Comparison of ENCODE assay signal across 11 cellular contexts in genomic region chr12:2387051-2387834, GRCh38.
A peak's percentile ranks its signal among the peaks of the same experiment; 100 is the strongest.
DNase-seq lines count a peak whose midpoint lies in the region; ATAC-seq and TF ChIP-seq lines count a peak whose summit lies in the region.
"Had no signal": no experiment of that assay in that cellular context is flagged by ENCODE, and none has a peak within 500 bp of the region (broad histone marks: within the 10 kb centered on the region; RNA-seq: fewer than 3 reads in every experiment).

No MANE protein-coding gene starts in this region.

- no peak overlapping the region for H3K4me2 ChIP-seq in osteoblast (ENCODE audit: insufficient read depth, low read length)

- TF ChIP-seq CTCF in ascending aorta (IDR thresholded peaks at IDR 0.05) (no peak), osteoblast (IDR thresholded peaks at IDR 0.05; ENCODE audit: extremely low read depth, low read depth, low read length) (no peak)

- ATAC-seq in GM18873 (IDR thresholded peaks at IDR 0.05; ENCODE audit: low FRiP score, unreplicated experiment) (peak; percentile 62), HG02973 (IDR thresholded peaks at IDR 0.05; ENCODE audit: unreplicated experiment) (peak; percentile 84), GM19324 (IDR thresholded peaks at IDR 0.05; ENCODE audit: low FRiP score, unreplicated experiment) (no peak)

- H3K4me3 ChIP-seq in ascending aorta (no peak overlapping the region), osteoblast (ENCODE audit: insufficient read depth, low read length) (no peak overlapping the region)

- H3K36me3 ChIP-seq in ascending aorta (no peaks in the 10 kb centered on the region), osteoblast (ENCODE audit: insufficient read depth, low read length) (no peaks in the 10 kb centered on the region)

- H3K27me3 ChIP-seq in ascending aorta (no peaks in the 10 kb centered on the region), osteoblast (ENCODE audit: insufficient read depth, low read length) (no peaks in the 10 kb centered on the region)

- H2AFZ ChIP-seq in osteoblast (ENCODE audit: low read length) = no peak overlapping the region

- DNase-seq in EH (ENCODE audit: low read depth) = peak; percentile 65
- peak in 1 of 2 donors; percentile 65 for DNase-seq in ascending aorta (ENCODE audit: low spot score in 2 of 2)
- no peak for DNase-seq in NCI-H524 (lab: John Stamatoyannopoulos, UW)
- no peak for DNase-seq in NCI-H2196 (lab: John Stamatoyannopoulos, UW; ENCODE audit: unreplicated experiment)
- no peak for DNase-seq in osteoblast (ENCODE audit: insufficient read length, low spot score, missing footprints)
- DNase-seq: activated CD4-positive, CD25-positive, alpha-beta regulatory T cell treated with anti-CD3 and anti-CD28 coated beads, Interleukin-2, amount 50 U/mL, for 72 hours; glutamatergic neuron; Kasumi-1 had no signal

- intact Hi-C loops in ascending aorta (cut with DNase I) = loop anchor here (5.0 to 10.0 kb wide), 2 partner anchors 52 to 85 kb away; no protein-coding TSS in a partner anchor

- H3K4me1 ChIP-seq in ascending aorta (peaks cover 13 to 45% of the 10 kb centered on the region in 2 donors), osteoblast (ENCODE audit: insufficient read depth, low read length) (peaks cover 40% of the 10 kb centered on the region)

- peaks cover 17% of the 10 kb centered on the region for H4K20me1 ChIP-seq in osteoblast (ENCODE audit: insufficient read depth, low read length)

- H3K79me2 ChIP-seq in osteoblast (ENCODE audit: insufficient read depth, low read length) = peaks cover 5% of the 10 kb centered on the region

- H3K9me3 ChIP-seq in ascending aorta = no peaks in the 10 kb centered on the region
- H3K9me3 ChIP-seq in osteoblast (ENCODE audit: low read depth, low read length) = no peaks in the 10 kb centered on the region

- H3K27ac ChIP-seq in ascending aorta (peak overlapping the region; percentile 84 to 91), osteoblast (ENCODE audit: low read depth, low read length) (no peak overlapping the region)
